ENCODE assay signal across 1 cellular context in the genomic region with DNA sequence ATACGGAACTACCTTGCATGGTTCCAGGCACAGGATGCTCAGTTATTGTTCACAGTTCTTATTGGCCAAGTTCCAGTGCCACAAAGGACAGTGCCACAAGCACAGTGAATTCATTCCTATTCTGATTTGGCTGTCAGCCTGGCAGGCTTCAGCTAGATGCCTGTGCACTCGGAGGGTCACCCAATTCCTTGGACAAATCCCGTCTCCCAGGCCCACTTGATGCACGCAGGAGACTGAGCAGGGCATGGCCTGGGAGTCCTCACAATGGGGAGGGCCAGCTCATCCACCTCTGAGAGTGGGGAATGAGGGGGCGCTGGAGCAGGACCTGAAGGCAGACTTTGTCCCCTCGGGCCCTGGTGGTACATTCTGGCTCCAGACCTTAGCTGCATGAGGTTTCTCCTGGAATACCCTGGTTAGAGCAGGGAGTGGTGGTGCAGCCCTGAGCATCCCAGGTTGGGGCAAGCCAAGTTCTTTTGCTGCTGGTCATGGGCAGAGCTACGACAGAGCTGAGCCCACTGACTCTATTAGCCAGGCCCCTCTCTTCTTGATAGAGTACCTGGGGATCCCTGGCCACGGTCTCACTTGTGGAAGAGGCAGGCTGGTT.
TF ChIP-seq lines count a peak whose summit lies in the region.

No MANE protein-coding gene starts in this region.

TF ChIP-seq in GM23338, 12 proteins besides CTCF, POLR2A, EP300 and RAD21:
- TF ChIP-seq JUNB (IDR thresholded peaks at IDR 0.05; ENCODE audit: unreplicated experiment) (no peak), ZNF331 (CRISPR knock-in tag; IDR thresholded peaks at IDR 0.05; ENCODE audit: low read depth) (no peak), EZH2phosphoT487 (IDR thresholded peaks at IDR 0.05; ENCODE audit: unreplicated experiment) (no peak), EZH2 (IDR thresholded peaks at IDR 0.05; ENCODE audit: low read depth, unreplicated experiment) (no peak), STAT1 (IDR thresholded peaks at IDR 0.05; ENCODE audit: unreplicated experiment) (no peak), ZNF114 (CRISPR knock-in tag; IDR thresholded peaks at IDR 0.05) (no peak), NANOG (IDR thresholded peaks at IDR 0.05; ENCODE audit: borderline replicate concordance) (no peak), POLR2AphosphoS5 (IDR thresholded peaks at IDR 0.05; ENCODE audit: low read depth) (no peak), CREB1 (CRISPR knock-in tag; IDR thresholded peaks at IDR 0.05; ENCODE audit: low read depth) (no peak)
- TF ChIP-seq, protein P1, sequence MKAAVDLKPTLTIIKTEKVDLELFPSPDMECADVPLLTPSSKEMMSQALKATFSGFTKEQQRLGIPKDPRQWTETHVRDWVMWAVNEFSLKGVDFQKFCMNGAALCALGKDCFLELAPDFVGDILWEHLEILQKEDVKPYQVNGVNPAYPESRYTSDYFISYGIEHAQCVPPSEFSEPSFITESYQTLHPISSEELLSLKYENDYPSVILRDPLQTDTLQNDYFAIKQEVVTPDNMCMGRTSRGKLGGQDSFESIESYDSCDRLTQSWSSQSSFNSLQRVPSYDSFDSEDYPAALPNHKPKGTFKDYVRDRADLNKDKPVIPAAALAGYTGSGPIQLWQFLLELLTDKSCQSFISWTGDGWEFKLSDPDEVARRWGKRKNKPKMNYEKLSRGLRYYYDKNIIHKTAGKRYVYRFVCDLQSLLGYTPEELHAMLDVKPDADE (IDR thresholded peaks at IDR 0.05) = no peak
- TF ChIP-seq, protein P2, sequence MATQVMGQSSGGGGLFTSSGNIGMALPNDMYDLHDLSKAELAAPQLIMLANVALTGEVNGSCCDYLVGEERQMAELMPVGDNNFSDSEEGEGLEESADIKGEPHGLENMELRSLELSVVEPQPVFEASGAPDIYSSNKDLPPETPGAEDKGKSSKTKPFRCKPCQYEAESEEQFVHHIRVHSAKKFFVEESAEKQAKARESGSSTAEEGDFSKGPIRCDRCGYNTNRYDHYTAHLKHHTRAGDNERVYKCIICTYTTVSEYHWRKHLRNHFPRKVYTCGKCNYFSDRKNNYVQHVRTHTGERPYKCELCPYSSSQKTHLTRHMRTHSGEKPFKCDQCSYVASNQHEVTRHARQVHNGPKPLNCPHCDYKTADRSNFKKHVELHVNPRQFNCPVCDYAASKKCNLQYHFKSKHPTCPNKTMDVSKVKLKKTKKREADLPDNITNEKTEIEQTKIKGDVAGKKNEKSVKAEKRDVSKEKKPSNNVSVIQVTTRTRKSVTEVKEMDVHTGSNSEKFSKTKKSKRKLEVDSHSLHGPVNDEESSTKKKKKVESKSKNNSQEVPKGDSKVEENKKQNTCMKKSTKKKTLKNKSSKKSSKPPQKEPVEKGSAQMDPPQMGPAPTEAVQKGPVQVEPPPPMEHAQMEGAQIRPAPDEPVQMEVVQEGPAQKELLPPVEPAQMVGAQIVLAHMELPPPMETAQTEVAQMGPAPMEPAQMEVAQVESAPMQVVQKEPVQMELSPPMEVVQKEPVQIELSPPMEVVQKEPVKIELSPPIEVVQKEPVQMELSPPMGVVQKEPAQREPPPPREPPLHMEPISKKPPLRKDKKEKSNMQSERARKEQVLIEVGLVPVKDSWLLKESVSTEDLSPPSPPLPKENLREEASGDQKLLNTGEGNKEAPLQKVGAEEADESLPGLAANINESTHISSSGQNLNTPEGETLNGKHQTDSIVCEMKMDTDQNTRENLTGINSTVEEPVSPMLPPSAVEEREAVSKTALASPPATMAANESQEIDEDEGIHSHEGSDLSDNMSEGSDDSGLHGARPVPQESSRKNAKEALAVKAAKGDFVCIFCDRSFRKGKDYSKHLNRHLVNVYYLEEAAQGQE (IDR thresholded peaks at IDR 0.05; ENCODE audit: unreplicated experiment) = no peak
- TF ChIP-seq, protein P3, sequence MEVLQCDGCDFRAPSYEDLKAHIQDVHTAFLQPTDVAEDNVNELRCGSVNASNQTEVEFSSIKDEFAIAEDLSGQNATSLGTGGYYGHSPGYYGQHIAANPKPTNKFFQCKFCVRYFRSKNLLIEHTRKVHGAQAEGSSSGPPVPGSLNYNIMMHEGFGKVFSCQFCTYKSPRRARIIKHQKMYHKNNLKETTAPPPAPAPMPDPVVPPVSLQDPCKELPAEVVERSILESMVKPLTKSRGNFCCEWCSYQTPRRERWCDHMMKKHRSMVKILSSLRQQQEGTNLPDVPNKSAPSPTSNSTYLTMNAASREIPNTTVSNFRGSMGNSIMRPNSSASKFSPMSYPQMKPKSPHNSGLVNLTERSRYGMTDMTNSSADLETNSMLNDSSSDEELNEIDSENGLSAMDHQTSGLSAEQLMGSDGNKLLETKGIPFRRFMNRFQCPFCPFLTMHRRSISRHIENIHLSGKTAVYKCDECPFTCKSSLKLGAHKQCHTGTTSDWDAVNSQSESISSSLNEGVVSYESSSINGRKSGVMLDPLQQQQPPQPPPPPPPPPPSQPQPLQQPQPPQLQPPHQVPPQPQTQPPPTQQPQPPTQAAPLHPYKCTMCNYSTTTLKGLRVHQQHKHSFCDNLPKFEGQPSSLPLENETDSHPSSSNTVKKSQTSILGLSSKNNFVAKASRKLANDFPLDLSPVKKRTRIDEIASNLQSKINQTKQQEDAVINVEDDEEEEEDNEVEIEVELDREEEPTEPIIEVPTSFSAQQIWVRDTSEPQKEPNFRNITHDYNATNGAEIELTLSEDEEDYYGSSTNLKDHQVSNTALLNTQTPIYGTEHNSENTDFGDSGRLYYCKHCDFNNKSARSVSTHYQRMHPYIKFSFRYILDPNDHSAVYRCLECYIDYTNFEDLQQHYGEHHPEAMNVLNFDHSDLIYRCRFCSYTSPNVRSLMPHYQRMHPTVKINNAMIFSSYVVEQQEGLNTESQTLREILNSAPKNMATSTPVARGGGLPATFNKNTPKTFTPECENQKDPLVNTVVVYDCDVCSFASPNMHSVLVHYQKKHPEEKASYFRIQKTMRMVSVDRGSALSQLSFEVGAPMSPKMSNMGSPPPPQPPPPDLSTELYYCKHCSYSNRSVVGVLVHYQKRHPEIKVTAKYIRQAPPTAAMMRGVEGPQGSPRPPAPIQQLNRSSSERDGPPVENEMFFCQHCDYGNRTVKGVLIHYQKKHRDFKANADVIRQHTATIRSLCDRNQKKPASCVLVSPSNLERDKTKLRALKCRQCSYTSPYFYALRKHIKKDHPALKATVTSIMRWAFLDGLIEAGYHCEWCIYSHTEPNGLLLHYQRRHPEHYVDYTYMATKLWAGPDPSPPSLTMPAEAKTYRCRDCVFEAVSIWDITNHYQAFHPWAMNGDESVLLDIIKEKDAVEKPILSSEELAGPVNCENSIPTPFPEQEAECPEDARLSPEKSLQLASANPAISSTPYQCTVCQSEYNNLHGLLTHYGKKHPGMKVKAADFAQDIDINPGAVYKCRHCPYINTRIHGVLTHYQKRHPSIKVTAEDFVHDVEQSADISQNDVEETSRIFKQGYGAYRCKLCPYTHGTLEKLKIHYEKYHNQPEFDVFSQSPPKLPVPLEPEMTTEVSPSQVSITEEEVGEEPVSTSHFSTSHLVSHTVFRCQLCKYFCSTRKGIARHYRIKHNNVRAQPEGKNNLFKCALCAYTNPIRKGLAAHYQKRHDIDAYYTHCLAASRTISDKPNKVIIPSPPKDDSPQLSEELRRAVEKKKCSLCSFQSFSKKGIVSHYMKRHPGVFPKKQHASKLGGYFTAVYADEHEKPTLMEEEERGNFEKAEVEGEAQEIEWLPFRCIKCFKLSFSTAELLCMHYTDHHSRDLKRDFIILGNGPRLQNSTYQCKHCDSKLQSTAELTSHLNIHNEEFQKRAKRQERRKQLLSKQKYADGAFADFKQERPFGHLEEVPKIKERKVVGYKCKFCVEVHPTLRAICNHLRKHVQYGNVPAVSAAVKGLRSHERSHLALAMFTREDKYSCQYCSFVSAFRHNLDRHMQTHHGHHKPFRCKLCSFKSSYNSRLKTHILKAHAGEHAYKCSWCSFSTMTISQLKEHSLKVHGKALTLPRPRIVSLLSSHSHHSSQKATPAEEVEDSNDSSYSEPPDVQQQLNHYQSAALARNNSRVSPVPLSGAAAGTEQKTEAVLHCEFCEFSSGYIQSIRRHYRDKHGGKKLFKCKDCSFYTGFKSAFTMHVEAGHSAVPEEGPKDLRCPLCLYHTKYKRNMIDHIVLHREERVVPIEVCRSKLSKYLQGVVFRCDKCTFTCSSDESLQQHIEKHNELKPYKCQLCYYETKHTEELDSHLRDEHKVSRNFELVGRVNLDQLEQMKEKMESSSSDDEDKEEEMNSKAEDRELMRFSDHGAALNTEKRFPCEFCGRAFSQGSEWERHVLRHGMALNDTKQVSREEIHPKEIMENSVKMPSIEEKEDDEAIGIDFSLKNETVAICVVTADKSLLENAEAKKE (CRISPR knock-in tag; IDR thresholded peaks at IDR 0.05) = no peak
